Comparison of ENCODE assay signal across 9 cellular contexts in the genomic region with DNA sequence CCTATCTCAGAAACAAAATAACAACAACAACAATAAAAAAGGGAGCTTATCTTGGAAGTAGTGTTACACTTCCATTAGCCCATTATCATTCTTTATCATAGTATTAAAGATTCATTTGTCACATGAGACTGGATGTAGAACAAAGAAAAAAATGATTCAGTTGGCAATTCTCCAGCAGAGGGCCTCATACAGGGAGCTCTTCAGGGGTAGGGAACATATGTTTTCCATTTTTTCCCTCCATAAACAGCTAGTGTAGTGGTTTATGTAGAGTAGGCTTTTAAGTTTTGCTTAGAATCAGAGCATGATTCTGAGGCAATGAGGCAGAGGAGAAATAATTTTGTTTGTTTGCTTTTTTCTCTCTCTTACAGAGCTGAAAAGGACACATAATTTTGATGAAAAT. TPM values are rescaled to one million over a fixed set of nuclear protein-coding genes. Genes with fewer than 3 reads are reported as not detected.
DNase-seq lines count a peak whose midpoint lies in the region; ATAC-seq, FAIRE-seq and TF ChIP-seq lines count a peak whose summit lies in the region.
"Had no signal": no experiment of that assay in that cellular context is flagged by ENCODE, and none has a peak within 500 bp of the region (broad histone marks: within the 10 kb centered on the region; RNA-seq: fewer than 3 reads in every experiment).

No MANE protein-coding gene starts in this region.

- TF ChIP-seq CTCF in ascending aorta (IDR thresholded peaks at IDR 0.05) (no peak), foreskin keratinocyte (conservative IDR thresholded peaks at IDR 0.05) (peak; percentile 9)

- no peaks in the 10 kb centered on the region for H3K36me3 ChIP-seq in ascending aorta

- no peaks in the 10 kb centered on the region for H3K27me3 ChIP-seq in ascending aorta
- H3K27me3 ChIP-seq in foreskin keratinocyte = peaks cover 9% of the 10 kb centered on the region

- H3K4me1 ChIP-seq in ascending aorta = peaks cover 0 to 17% of the 10 kb centered on the region in 2 donors
- H3K4me1 ChIP-seq in foreskin keratinocyte = no peaks in the 10 kb centered on the region

- intact Hi-C loops in ascending aorta (cut with DNase I) = loop anchor here (5.0 kb wide), 1 partner anchor 177 kb away; a partner anchor contains a TSS

- no peaks in the 10 kb centered on the region for H3K9me3 ChIP-seq in ascending aorta

- peak overlapping the region; percentile 70 to 88 for H3K27ac ChIP-seq in ascending aorta
- no peak overlapping the region for H3K27ac ChIP-seq in foreskin keratinocyte

- ATAC-seq in foreskin keratinocyte (peak; percentile 16), GM19452 (IDR thresholded peaks at IDR 0.05; ENCODE audit: unreplicated experiment) (no peak)

- peak; percentile 93 for DNase-seq in DMS79 treated with DMSO at 0.1 percent for 48 hours (lab: John Stamatoyannopoulos, UW)
- DNase-seq in NCI-H2081 treated with DMSO at 0.1 percent for 48 hours (lab: John Stamatoyannopoulos, UW) = peak; percentile 15
- no peak for DNase-seq in ascending aorta (ENCODE audit: low spot score in 2 of 2)
- DNase-seq in foreskin keratinocyte = peak in 1 of 2 donors; percentile 22
- no peak for DNase-seq in COLO668 (lab: John Stamatoyannopoulos, UW; ENCODE audit: unreplicated experiment)
- no peak for DNase-seq in T1000 (lab: John Stamatoyannopoulos, UW)
- no peak for DNase-seq in urothelium cell line (ENCODE audit: low spot score)
- DNase-seq: activated B cell treated with CpG ODN at 0.5 μM for 24 hours had no signal

- H3K4me3 ChIP-seq in ascending aorta = no peak overlapping the region

- FAIRE-seq in urothelium cell line (lab: Jason Lieb, UNC) = no peak

RNA-seq across cellular contexts. Expression of a gene that starts 5.8 kb away (rescaled TPM):
- total RNA-seq in ascending aorta (199 TPM), foreskin keratinocyte (0.75 and 0.95 TPM in 2 replicates)
- 0.53 and 0.74 TPM in 2 replicates for polyA plus RNA-seq in foreskin keratinocyte
- total RNA-seq: activated B cell treated with CpG ODN at 0.5 μM for 24 hours had no signal

RNA-seq across cellular contexts. Expression of a gene that starts 57.1 kb away (rescaled TPM):
- total RNA-seq in ascending aorta (3.6 TPM), foreskin keratinocyte (421 and 453 TPM in 2 replicates)
- polyA plus RNA-seq in foreskin keratinocyte = 264 and 345 TPM in 2 replicates

Comparison
In these comparisons a context has a peak if more than half of its experiments do, and no peak if none do; other contexts are left out.
1. DNase-seq: peak in DMS79 treated with DMSO at 0.1 percent for 48 hours (single experiment) and NCI-H2081 treated with DMSO at 0.1 percent for 48 hours (single experiment); none in ascending aorta (0 of 2), COLO668 (single experiment), T1000 (single experiment) and urothelium cell line (single experiment).
2. RNA of a gene that starts 5.8 kb away (total RNA-seq): 199 TPM in ascending aorta (single experiment); 0.75 to 0.95 TPM in foreskin keratinocyte; every median in the first group is over 100 times any median in the second.
3. RNA of a gene that starts 57.1 kb away (total RNA-seq): 421 to 453 TPM in foreskin keratinocyte; 3.6 TPM in ascending aorta (single experiment); every median in the first group is over 10 times any median in the second.